In the genomic region with DNA sequence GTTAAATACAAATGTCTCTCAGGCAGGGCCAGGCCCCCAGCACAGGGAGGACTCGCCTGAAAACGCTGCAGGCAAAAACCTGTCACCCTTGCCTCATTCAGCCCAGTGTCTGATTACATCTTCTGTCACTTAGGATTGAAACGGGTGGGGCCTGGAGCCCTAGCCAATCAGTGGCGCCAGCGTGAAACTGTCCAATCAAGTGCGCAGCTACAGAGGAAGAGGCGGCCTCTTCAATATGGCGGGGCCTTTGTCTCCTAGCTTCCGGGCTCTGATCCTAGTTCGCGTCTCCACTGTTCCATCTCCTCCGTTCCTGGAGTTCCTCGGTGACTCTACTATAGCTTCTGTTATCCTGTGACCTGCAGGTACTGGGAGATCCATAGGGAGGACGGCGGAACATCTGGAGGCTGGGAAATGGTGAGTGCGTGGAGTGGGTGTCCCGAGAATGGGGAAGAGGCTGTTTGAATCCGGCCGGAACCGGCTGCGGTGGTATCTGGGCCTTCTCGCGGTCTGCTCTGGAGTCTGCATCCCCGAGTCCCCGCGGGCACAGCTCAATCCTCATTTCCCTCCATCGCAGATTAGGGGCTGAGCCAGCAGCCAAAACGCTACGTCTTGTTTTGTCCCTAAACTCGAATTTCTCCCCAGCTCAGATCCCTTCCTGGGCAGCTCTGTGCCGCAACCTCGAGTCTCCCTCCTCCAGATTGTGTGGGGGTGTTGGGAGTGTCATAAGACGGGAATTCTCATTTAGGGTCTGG, we compare ENCODE assay signal across 8 cellular contexts. TPM values are rescaled to one million over a fixed set of nuclear protein-coding genes. Genes with fewer than 3 reads are reported as not detected.
DNase-seq lines count a peak whose midpoint lies in the region; ATAC-seq and TF ChIP-seq lines count a peak whose summit lies in the region.

ZNF736 (plus strand) TSS at position 222 of the 752 bp plus-strand sequence; CDS start at position 412, 190 bp downstream.

- H3K27me3 ChIP-seq in cardiac muscle cell, result no peaks in the 10 kb centered on the region
- no peaks in the 10 kb centered on the region for H3K27me3 ChIP-seq in sigmoid colon

- intact Hi-C loops in sigmoid colon (cut with DNase I), result loop anchor here (10.0 kb wide), 1 partner anchor 591 kb away; the partner anchor contains the start of gene ZNF273

- no peak within 1 kb of the TSS for H3K4me3 Mint-ChIP-seq in nephron progenitor cell

- H3K4me1 ChIP-seq in cardiac muscle cell (ENCODE audit: low read depth) (no peaks in the 10 kb centered on the region), sigmoid colon (peaks cover 0 to 22% (median 17%) of the 10 kb centered on the region in 4 donors)

- TF ChIP-seq CTCF in GM10266 (IDR thresholded peaks at IDR 0.05; ENCODE audit: control insufficient read depth, insufficient read depth, low read depth, missing control alignments), result no peak
- no peak for TF ChIP-seq CTCF in cardiac muscle cell (IDR thresholded peaks at IDR 0.05; ENCODE audit: low read depth, low read length)
- no peak for TF ChIP-seq CTCF in sigmoid colon (IDR thresholded peaks at IDR 0.05)
- no peak for TF ChIP-seq CTCF in nephron progenitor cell (IDR thresholded peaks at IDR 0.05)

- no peaks in the 10 kb centered on the region for H3K36me3 ChIP-seq in cardiac muscle cell
- H3K36me3 ChIP-seq in sigmoid colon, result no peaks in the 10 kb centered on the region

- DNase-seq in GM10266 (ENCODE audit: extremely low spot score) (peak; percentile 87), NCI-H1105 treated with DMSO at 0.1 percent for 48 hours (lab: John Stamatoyannopoulos, UW) (peak; percentile 96), SW480 (ENCODE audit: low spot score) (peak; percentile 84), cardiac muscle cell (ENCODE audit: low read depth in 1 of 2, low spot score in 1 of 2) (peak; percentile 46 to 93), sigmoid colon (peak; percentile 95), nephron progenitor cell (no peak)
- peak; percentile 75 for DNase-seq in activated naive CD8-positive, alpha-beta T cell treated with anti-CD3 and anti-CD28 coated beads, Interleukin-2, amount 50 U/mL, for 16 hours (ENCODE audit: low read depth, low spot score)

- H3K4me3 ChIP-seq in cardiac muscle cell (peak within 1 kb of the TSS; percentile 28), sigmoid colon (peak within 1 kb of the TSS; percentile 54 to 79 (median 74))

- peak within 1 kb of the TSS; percentile 62 for H3K27ac ChIP-seq in cardiac muscle cell
- H3K27ac ChIP-seq in sigmoid colon, result peak within 1 kb of the TSS; percentile 67 to 79 (median 72)

- H3K27ac Mint-ChIP-seq in nephron progenitor cell, result no peak within 1 kb of the TSS

- no peaks in the 10 kb centered on the region for H3K36me3 Mint-ChIP-seq in nephron progenitor cell (ENCODE audit: low read depth)

- no peaks in the 10 kb centered on the region for H3K4me1 Mint-ChIP-seq in nephron progenitor cell

- peaks cover 90% of the 10 kb centered on the region for H3K9me3 Mint-ChIP-seq in nephron progenitor cell

- H3K27me3 Mint-ChIP-seq in nephron progenitor cell (ENCODE audit: low read depth, poor library complexity), result no peaks in the 10 kb centered on the region

- peak; percentile 100 for ATAC-seq in HG02623 (IDR thresholded peaks at IDR 0.05; ENCODE audit: unreplicated experiment)

- TF ChIP-seq EP300 in sigmoid colon (IDR thresholded peaks at IDR 0.05), result no peak

- H3K9me3 ChIP-seq in cardiac muscle cell (ENCODE audit: low read depth), result no peaks in the 10 kb centered on the region
- no peaks in the 10 kb centered on the region for H3K9me3 ChIP-seq in sigmoid colon

- 0% methylated on average over 33 of the region's 33 CpGs for WGBS in sigmoid colon, 2 donors

- TF ChIP-seq POLR2A in sigmoid colon (IDR thresholded peaks at IDR 0.05), result no peak

RNA-seq across cellular contexts. Expression of gene ZNF736, which starts in this region (rescaled TPM):
- total RNA-seq in cardiac muscle cell (0.54 and 3.8 TPM in 2 replicates), sigmoid colon (10 to 100 TPM in 1 of 4 donors, 1 to 10 TPM in 3; 4.1 to 22.4 (median 7.5) TPM)
- polyA plus RNA-seq in cardiac muscle cell (1.1 and 2.0 TPM in 2 replicates), sigmoid colon (1 to 10 TPM in 1 of 3 donors, under 1 TPM in 2; 0.60 to 5.5 (median 0.69) TPM)
